ENCODE assay signal across 1 cellular context in genomic region chr2:179438653-179439052, GRCh38.
TF ChIP-seq lines count a peak whose summit lies in the region.

No MANE protein-coding gene starts in this region.

TF ChIP-seq in H1, 55 proteins besides CTCF, POLR2A, EP300 and RAD21 (continued from another document):
- no peak for TF ChIP-seq CHD7 (IDR thresholded peaks at IDR 0.05; ENCODE audit: insufficient replicate concordance, low read length)
